In genomic region chr17:4536259-4536741, GRCh38 we compare ENCODE assay signal across 1 cellular context.
TF ChIP-seq lines count a peak whose summit lies in the region.

No MANE protein-coding gene starts in this region.

TF ChIP-seq in H1, 55 proteins besides CTCF, POLR2A, EP300 and RAD21:
- TF ChIP-seq SUZ12 (IDR thresholded peaks at IDR 0.05; ENCODE audit: low read length): 0 out of 2 replicates have a peak, but pooled peaks have one; percentile 26
- TF ChIP-seq RXRA (IDR thresholded peaks at IDR 0.05; ENCODE audit: insufficient read depth, low read depth, low read length): no peak
- TF ChIP-seq KDM1A (IDR thresholded peaks at IDR 0.05; ENCODE audit: borderline replicate concordance, low read length): no peak
- TF ChIP-seq BRCA1 (IDR thresholded peaks at IDR 0.05; ENCODE audit: low read depth, low read length): no peak
- no peak for TF ChIP-seq USF2 (IDR thresholded peaks at IDR 0.05; ENCODE audit: low read length)
- TF ChIP-seq BACH1 (IDR thresholded peaks at IDR 0.05; ENCODE audit: low read length): no peak
- no peak for TF ChIP-seq MAFK (IDR thresholded peaks at IDR 0.05; ENCODE audit: low read depth, low read length)
- TF ChIP-seq TCF12 (IDR thresholded peaks at IDR 0.05; ENCODE audit: low read depth, low read length): no peak
- TF ChIP-seq EZH2 (IDR thresholded peaks at IDR 0.05; ENCODE audit: low read depth, low read length, severe bottlenecking): no peak
- TF ChIP-seq SP4 (IDR thresholded peaks at IDR 0.05; ENCODE audit: low read length): no peak
- no peak for TF ChIP-seq KDM5A (IDR thresholded peaks at IDR 0.05; ENCODE audit: low read length)
- TF ChIP-seq TBP (IDR thresholded peaks at IDR 0.05; ENCODE audit: low read depth, low read length): no peak
- TF ChIP-seq SP1 (IDR thresholded peaks at IDR 0.05; ENCODE audit: low read depth, low read length): no peak
- no peak for TF ChIP-seq RFX5 (IDR thresholded peaks at IDR 0.05; ENCODE audit: borderline replicate concordance, low read depth, low read length)
- no peak for TF ChIP-seq SAP30 (IDR thresholded peaks at IDR 0.05; ENCODE audit: insufficient read depth, insufficient replicate concordance, low read length)
- peak; percentile 68 for TF ChIP-seq POLR2AphosphoS5 (IDR thresholded peaks at IDR 0.05; ENCODE audit: low read depth, low read length)
- no peak for TF ChIP-seq HDAC2 (IDR thresholded peaks at IDR 0.05; ENCODE audit: borderline replicate concordance in 1 of 2, low read depth in 2 of 2, low read length in 2 of 2)
- no peak for TF ChIP-seq EGR1 (IDR thresholded peaks at IDR 0.05; ENCODE audit: borderline replicate concordance, low read depth, low read length)
- TF ChIP-seq KDM4A (IDR thresholded peaks at IDR 0.05; ENCODE audit: low read depth, low read length, severe bottlenecking): peak; percentile 28
- TF ChIP-seq GABPA (IDR thresholded peaks at IDR 0.05; ENCODE audit: borderline replicate concordance, insufficient read depth, low read length): no peak
- peak; percentile 72 for TF ChIP-seq MAX (IDR thresholded peaks at IDR 0.05)
- no peak for TF ChIP-seq JUND (IDR thresholded peaks at IDR 0.05; ENCODE audit: low read length)
- TF ChIP-seq GTF2F1 (IDR thresholded peaks at IDR 0.05; ENCODE audit: borderline replicate concordance, low read depth, low read length): no peak
- TF ChIP-seq CREB1 (IDR thresholded peaks at IDR 0.05): peak; percentile 51
- no peak for TF ChIP-seq ATF3 (IDR thresholded peaks at IDR 0.05; ENCODE audit: insufficient read depth, low read depth, low read length)
- no peak for TF ChIP-seq JUN (IDR thresholded peaks at IDR 0.05; ENCODE audit: low read depth, low read length)
- no peak for TF ChIP-seq SIN3A (conservative IDR thresholded peaks at IDR 0.05 in 1 of 2, IDR thresholded peaks at IDR 0.05 in 1 of 2; ENCODE audit: low read depth in 1 of 2, low read length in 2 of 2)
- no peak for TF ChIP-seq TAF7 (optimal IDR thresholded peaks at IDR 0.05; ENCODE audit: borderline replicate concordance, low read depth, low read length)
- no peak for TF ChIP-seq RBBP5 (IDR thresholded peaks at IDR 0.05; ENCODE audit: borderline replicate concordance, low read depth, low read length)
- peak; percentile 41; the same call in 1 of the 2 replicates for TF ChIP-seq E2F6 (IDR thresholded peaks at IDR 0.05)
- no peak for TF ChIP-seq CHD1 (IDR thresholded peaks at IDR 0.05; ENCODE audit: low read depth, low read length)
- no peak for TF ChIP-seq CBX8 (IDR thresholded peaks at IDR 0.05; ENCODE audit: borderline replicate concordance, low read depth, low read length)
- TF ChIP-seq ATF2 (IDR thresholded peaks at IDR 0.05; ENCODE audit: low read length): no peak; the same call in 1 of the 2 replicates
- no peak for TF ChIP-seq TAF1 (IDR thresholded peaks at IDR 0.05; ENCODE audit: low read depth, low read length)
- no peak for TF ChIP-seq CEBPB (IDR thresholded peaks at IDR 0.05; ENCODE audit: low read depth, low read length)
- no peak for TF ChIP-seq SRF (IDR thresholded peaks at IDR 0.05; ENCODE audit: low read depth, low read length)
- TF ChIP-seq YY1 (IDR thresholded peaks at IDR 0.05; ENCODE audit: low read depth, low read length): no peak
TF ChIP-seq in H1: peak in this region for 6.
